Comparison of ENCODE assay signal across 8 cellular contexts in the genomic region with DNA sequence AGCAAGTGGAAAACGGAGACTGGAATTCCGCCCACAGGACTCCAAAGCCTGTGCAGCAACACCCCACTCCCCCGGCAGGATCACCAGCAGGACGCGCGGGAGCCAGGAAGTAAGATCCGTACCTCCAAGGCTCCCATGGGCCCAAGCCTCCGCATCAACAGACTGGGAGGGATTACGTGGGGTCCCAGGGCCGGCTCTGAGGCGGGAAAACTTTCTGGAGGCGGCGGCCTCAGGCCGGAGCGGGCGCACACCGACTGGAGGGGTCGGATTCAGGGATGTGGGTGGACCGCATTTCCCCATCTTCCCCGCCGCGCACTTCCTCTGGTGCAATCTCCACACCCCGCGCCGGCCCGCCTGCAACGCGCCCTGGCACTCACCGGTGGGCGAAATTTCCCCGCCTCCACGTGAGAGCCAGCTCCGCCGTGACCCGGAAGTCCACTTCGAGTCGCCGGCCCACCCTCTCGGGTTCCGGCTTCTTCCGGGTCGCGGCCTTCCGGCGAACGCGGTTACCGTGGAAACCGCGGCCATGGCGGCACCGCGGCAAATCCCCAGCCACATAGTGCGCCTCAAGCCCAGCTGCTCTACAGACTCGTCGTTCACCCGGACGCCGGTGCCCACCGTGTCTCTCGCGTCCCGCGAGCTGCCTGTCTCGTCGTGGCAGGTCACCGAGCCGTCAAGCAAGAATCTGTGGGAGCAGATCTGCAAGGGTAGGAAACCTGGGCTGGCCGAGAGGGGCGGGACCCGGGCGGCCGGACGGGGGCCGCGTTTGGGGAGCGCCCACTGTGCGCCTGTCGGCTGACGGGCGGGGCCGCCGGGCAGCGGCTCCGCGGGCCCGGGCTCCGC. TPM values are rescaled to one million over a fixed set of nuclear protein-coding genes. Genes with fewer than 3 reads are reported as not detected.
DNase-seq lines count a peak whose midpoint lies in the region; ATAC-seq and TF ChIP-seq lines count a peak whose summit lies in the region.

IQCK (plus strand) TSS at position 491 of the 843 bp plus-strand sequence; CDS start at position 527, 36 bp downstream.
A gene with protein sequence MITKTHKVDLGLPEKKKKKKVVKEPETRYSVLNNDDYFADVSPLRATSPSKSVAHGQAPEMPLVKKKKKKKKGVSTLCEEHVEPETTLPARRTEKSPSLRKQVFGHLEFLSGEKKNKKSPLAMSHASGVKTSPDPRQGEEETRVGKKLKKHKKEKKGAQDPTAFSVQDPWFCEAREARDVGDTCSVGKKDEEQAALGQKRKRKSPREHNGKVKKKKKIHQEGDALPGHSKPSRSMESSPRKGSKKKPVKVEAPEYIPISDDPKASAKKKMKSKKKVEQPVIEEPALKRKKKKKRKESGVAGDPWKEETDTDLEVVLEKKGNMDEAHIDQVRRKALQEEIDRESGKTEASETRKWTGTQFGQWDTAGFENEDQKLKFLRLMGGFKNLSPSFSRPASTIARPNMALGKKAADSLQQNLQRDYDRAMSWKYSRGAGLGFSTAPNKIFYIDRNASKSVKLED (minus strand): TSS at position 447 of the 843 bp plus-strand sequence. CDS start 3,192 bp downstream, outside the sequence.

- peak within 1 kb of the TSS; percentile 52 to 79 for H3K9ac ChIP-seq in liver (ENCODE audit: low read depth in 1 of 2, low read length in 2 of 2)

- WGBS in liver, result under 1% methylated on average over 88 of the region's 88 CpGs

- H3K27ac ChIP-seq in C4-2B (peak within 1 kb of the TSS; percentile 85), dorsolateral prefrontal cortex (peak within 1 kb of the TSS in 56 of 59 donors; percentile 7 to 87 (median 72)), liver (ENCODE audit: low read depth in 1 of 2, low read length in 2 of 2) (peak within 1 kb of the TSS; percentile 65 to 68)

- TF ChIP-seq CTCF in C4-2B (conservative IDR thresholded peaks at IDR 0.05), result no peak
- TF ChIP-seq CTCF in dorsolateral prefrontal cortex (IDR thresholded peaks at IDR 0.05 in 54 of 56, conservative IDR thresholded peaks at IDR 0.05 in 2 of 56; ENCODE audit: low read depth in 1 of 56, partially characterized antibody in 56 of 56), result peak in 19 of 56 donors; percentile 6 to 41 (median 23)
- no peak for TF ChIP-seq CTCF in liver (IDR thresholded peaks at IDR 0.05; ENCODE audit: low read depth, low read length, missing input control)

- H3K4me3 ChIP-seq in dorsolateral prefrontal cortex (peak within 1 kb of the TSS; percentile 64 to 100 (median 95)), liver (ENCODE audit: low read depth in 1 of 3, low read length in 3 of 3) (peak within 1 kb of the TSS; percentile 97 to 100 (median 99))

- DNase-seq in GM19238 (ENCODE audit: insufficient read length, low spot score) (peak; percentile 98), NCI-H524 treated with DMSO at 0.1 percent for 48 hours (lab: John Stamatoyannopoulos, UW) (peak; percentile 27), dorsolateral prefrontal cortex (peak; percentile 77 to 93 (median 88))
- DNase-seq in activated CD4-positive, alpha-beta T cell treated with anti-CD3 and anti-CD28 coated beads, Interleukin-2, amount 50 U/mL, for 48 hours, result peak; percentile 87 to 92
- DNase-seq in stimulated activated CD4-positive, alpha-beta T cell treated with anti-CD3 and anti-CD28 coated beads, Interleukin-4, amount 100 ng/mL, for 1 hour, result peak; percentile 92

- TF ChIP-seq RAD21 in liver (IDR thresholded peaks at IDR 0.05), result peak; percentile 16 to 51

- intact Hi-C loops in dorsolateral prefrontal cortex (cut with DNase I), result loop anchor here (2.0 to 5.0 kb wide), 3 partner anchors 159 to 167 kb away; partner anchors contain the start of genes GPRC5B (in 1 of the 2) and VPS35L (in 1 of the 2)

- no peaks in the 10 kb centered on the region for H3K9me3 ChIP-seq in liver (ENCODE audit: control insufficient read depth in 4 of 4, low read length in 3 of 4)

- peaks cover 0 to 19% (median 14%) of the 10 kb centered on the region in 4 donors for H3K4me1 ChIP-seq in liver (ENCODE audit: control insufficient read depth in 4 of 4, insufficient read depth in 4 of 4, low read length in 3 of 4)

- no peaks in the 10 kb centered on the region for H3K27me3 ChIP-seq in dorsolateral prefrontal cortex
- H3K27me3 ChIP-seq in liver (ENCODE audit: control insufficient read depth in 4 of 4, insufficient read depth in 4 of 4, low read length in 3 of 4), result no peaks in the 10 kb centered on the region

- peak; percentile 97 for ATAC-seq in HG03432 (IDR thresholded peaks at IDR 0.05; ENCODE audit: unreplicated experiment)

- H3K36me3 ChIP-seq in liver (ENCODE audit: control insufficient read depth in 4 of 4, insufficient read depth in 3 of 4, low read depth in 1 of 4, low read length in 3 of 4), result peaks cover 0 to 10% (median 4%) of the 10 kb centered on the region in 4 donors

TF ChIP-seq in liver, 16 proteins besides CTCF, POLR2A, EP300 and RAD21:
- TF ChIP-seq TAF1 (conservative IDR thresholded peaks at IDR 0.05), result no peak
- TF ChIP-seq RXRA (IDR thresholded peaks at IDR 0.05), result peak; percentile 13 to 63
- no peak for TF ChIP-seq ATF3 (IDR thresholded peaks at IDR 0.05)
- TF ChIP-seq GABPA (IDR thresholded peaks at IDR 0.05 in 1 of 2, conservative IDR thresholded peaks at IDR 0.05 in 1 of 2), result peak; percentile 87 to 97
- peak; percentile 98 for TF ChIP-seq YY1 (IDR thresholded peaks at IDR 0.05)
- peak; percentile 85 for TF ChIP-seq MAX (IDR thresholded peaks at IDR 0.05)
- peak; percentile 21 to 60 for TF ChIP-seq HNF4A (conservative IDR thresholded peaks at IDR 0.05)
- no peak for TF ChIP-seq SP1 (IDR thresholded peaks at IDR 0.05)
- TF ChIP-seq NR2F2 (IDR thresholded peaks at IDR 0.05), result peak; percentile 89
- TF ChIP-seq ZBTB33 (IDR thresholded peaks at IDR 0.05), result no peak

RNA-seq across cellular contexts. Expression of gene IQCK, which starts in this region (rescaled TPM):
- 10 to 100 TPM; 13.2 to 40.2 (median 23.3) TPM for total RNA-seq in dorsolateral prefrontal cortex
- 1 to 10 TPM; 2.1 to 4.4 TPM for total RNA-seq in liver
- polyA plus RNA-seq in liver, result 1 to 10 TPM; 2.7 to 3.1 TPM

RNA-seq across cellular contexts. Expression of the second gene that starts in this region (rescaled TPM):
- 10 to 100 TPM; 13.0 to 94.8 (median 30.2) TPM for total RNA-seq in dorsolateral prefrontal cortex
- 1 to 10 TPM; 4.1 to 5.4 TPM for total RNA-seq in liver
- 1 to 10 TPM; 5.9 to 6.7 TPM for polyA plus RNA-seq in liver

Comparison
In these comparisons a context has a peak if more than half of its experiments do, and no peak if none do; other contexts are left out.
1. Peak in every context shown above with its lines: DNase-seq, ATAC-seq, H3K4me3 ChIP-seq and H3K27ac ChIP-seq.
2. DNase-seq: peak in every context shown above with its lines; median percentile 98 in GM19238; 92 in stimulated activated CD4-positive, alpha-beta T cell treated with anti-CD3 and anti-CD28 coated beads, Interleukin-4, amount 100 ng/mL, for 1 hour; 90 in activated CD4-positive, alpha-beta T cell treated with anti-CD3 and anti-CD28 coated beads, Interleukin-2, amount 50 U/mL, for 48 hours; 88 in dorsolateral prefrontal cortex; 27 in NCI-H524 treated with DMSO at 0.1 percent for 48 hours.